28 cellular contexts compared by ENCODE assay signal in the genomic region with DNA sequence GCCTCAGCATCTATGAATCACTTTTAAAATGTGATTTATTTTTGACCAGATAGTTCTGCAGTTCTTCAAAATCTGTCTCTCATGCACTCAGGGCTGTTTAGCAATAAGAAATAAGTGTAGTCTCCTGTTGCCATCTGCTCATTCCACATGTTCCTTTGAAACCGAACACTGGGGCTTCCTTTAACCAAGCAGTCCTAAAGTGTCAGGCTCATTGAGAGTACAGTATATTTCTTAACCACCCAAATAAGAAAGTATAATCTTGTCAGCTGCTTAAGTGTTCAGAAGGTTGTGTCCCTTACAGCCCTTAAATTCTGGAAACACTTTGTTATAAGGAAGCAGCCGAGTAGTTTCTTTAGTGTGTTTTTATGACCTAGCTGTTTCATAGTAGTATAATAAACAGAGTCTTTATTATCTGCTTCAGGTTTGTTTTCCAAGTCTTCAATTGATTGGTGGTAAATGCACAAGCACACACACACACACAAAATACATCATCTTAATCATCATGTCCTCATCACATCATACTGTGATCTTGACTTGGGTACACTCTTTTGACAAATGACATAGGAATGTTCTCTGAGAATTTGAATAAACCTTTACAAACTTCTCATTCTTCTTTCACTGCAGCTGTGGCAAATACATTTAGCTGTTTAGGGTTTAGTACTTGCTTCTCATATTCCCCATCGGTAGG. TPM values are rescaled to one million over a fixed set of nuclear protein-coding genes. Genes with fewer than 3 reads are reported as not detected.
DNase-seq lines count a peak whose midpoint lies in the region; ATAC-seq, FAIRE-seq and TF ChIP-seq lines count a peak whose summit lies in the region.
"Had no signal": no experiment of that assay in that cellular context is flagged by ENCODE, and none has a peak within 500 bp of the region (broad histone marks: within the 10 kb centered on the region; RNA-seq: fewer than 3 reads in every experiment).

No MANE protein-coding gene starts in this region.

- no peaks in the 10 kb centered on the region for H3K9me3 ChIP-seq in small intestine (ENCODE audit: control insufficient read depth, low read depth)
- H3K9me3 ChIP-seq: body of pancreas, esophagus muscularis mucosa, uterus had no signal

- peak overlapping the region; percentile 96 for H3K27ac Mint-ChIP-seq in glutamatergic neuron (ENCODE audit: unreplicated experiment)
- H3K27ac Mint-ChIP-seq: activated naive CD8-positive, alpha-beta T cell treated with anti-CD3 and anti-CD28 coated beads, Interleukin-2, amount 10 ng/mL, durations not matched to agents 7 days and 5 days; naive thymus-derived CD4-positive, alpha-beta T cell had no signal

- H3K27me3 Mint-ChIP-seq in glutamatergic neuron (ENCODE audit: unreplicated experiment), result peaks cover 4% of the 10 kb centered on the region
- H3K27me3 Mint-ChIP-seq: activated naive CD8-positive, alpha-beta T cell treated with anti-CD3 and anti-CD28 coated beads, Interleukin-2, amount 10 ng/mL, durations not matched to agents 7 days and 5 days; CD8-positive, alpha-beta memory T cell; naive thymus-derived CD4-positive, alpha-beta T cell had no signal

- TF ChIP-seq CTCF in glutamatergic neuron (IDR thresholded peaks at IDR 0.05; ENCODE audit: partially characterized antibody, unreplicated experiment), result no peak

- peaks cover 47% of the 10 kb centered on the region for H3K4me1 Mint-ChIP-seq in glutamatergic neuron (ENCODE audit: low read depth, unreplicated experiment)

- intact Hi-C loops in Right ventricle myocardium superior (cut with DNase I) (no loop called here), cardiac septum (cut with DNase I) (no loop called here)

- H3K36me3 Mint-ChIP-seq in glutamatergic neuron (ENCODE audit: unreplicated experiment), result no peaks in the 10 kb centered on the region

- H3K9me3 Mint-ChIP-seq in glutamatergic neuron (ENCODE audit: unreplicated experiment), result peaks cover 5% of the 10 kb centered on the region
- H3K9me3 Mint-ChIP-seq: activated naive CD8-positive, alpha-beta T cell treated with anti-CD3 and anti-CD28 coated beads, Interleukin-2, amount 10 ng/mL, durations not matched to agents 7 days and 5 days; CD8-positive, alpha-beta memory T cell had no signal

- no peak for FAIRE-seq in small intestine (lab: Jason Lieb, UNC)
- FAIRE-seq: A204.1, HTR-8/SVneo had no signal

- H3K4me3 Mint-ChIP-seq in glutamatergic neuron (ENCODE audit: unreplicated experiment), result peak overlapping the region; percentile 78
- H3K4me3 Mint-ChIP-seq: activated naive CD8-positive, alpha-beta T cell treated with anti-CD3 and anti-CD28 coated beads, Interleukin-2, amount 10 ng/mL, durations not matched to agents 7 days and 5 days; naive thymus-derived CD4-positive, alpha-beta T cell had no signal

- WGBS in small intestine, 3 donors, result 17 to 46% (median 31%) methylated on average over 3 of the region's 3 CpGs

- H3K4me3 ChIP-seq in small intestine (ENCODE audit: low read depth in 1 of 2, low read length in 2 of 2), result no peak overlapping the region
- H3K4me3 ChIP-seq: body of pancreas, esophagus muscularis mucosa, uterus had no signal

- DNase-seq in Right ventricle myocardium superior (no peak), cardiac septum (ENCODE audit: low spot score) (no peak), astrocyte of the hippocampus (ENCODE audit: low read depth, low spot score) (peak; percentile 21), glutamatergic neuron (no peak), small intestine (peak; percentile 27), LoVo (ENCODE audit: low spot score) (no peak)
- DNase-seq: activated CD4-positive, alpha-beta T cell treated with anti-CD3 and anti-CD28 coated beads, Interleukin-2, amount 50 U/mL, for 4 hours; activated CD4-positive, CD25-positive, alpha-beta regulatory T cell; activated effector memory CD4-positive, alpha-beta T cell treated with Interleukin-2 at 50 U/mL for 16 hours; activated naive CD8-positive, alpha-beta T cell treated with anti-CD3 and anti-CD28 coated beads, Interleukin-2, amount 10 ng/mL, durations not matched to agents 7 days and 5 days; AML-193; body of pancreas; CD8-positive, alpha-beta memory T cell; effector memory CD4-positive, alpha-beta T cell; mesenchymal stem cell; naive thymus-derived CD4-positive, alpha-beta T cell; NCI-H1436 treated with DMSO at 0.1 percent for 48 hours; retina; stimulated activated CD4-positive, alpha-beta T cell treated with anti-CD3 and anti-CD28 coated beads, Interleukin-4, amount 100 ng/mL, for 24 hours; stimulated activated naive CD4-positive, alpha-beta T cell; T1000; uterus had no signal

- no peak overlapping the region for H3K27ac ChIP-seq in small intestine (ENCODE audit: low read depth in 1 of 2, low read length in 1 of 2)
- H3K27ac ChIP-seq: body of pancreas, esophagus muscularis mucosa, KMS-11, uterus had no signal

- H3K36me3 ChIP-seq in small intestine (ENCODE audit: control insufficient read depth in 2 of 2, insufficient read depth in 2 of 2, low read length in 2 of 2), result no peaks in the 10 kb centered on the region
- H3K36me3 ChIP-seq: uterus had no signal

- ATAC-seq in Right ventricle myocardium superior (ENCODE audit: poor library complexity) (peak; percentile 17), HG02588 (IDR thresholded peaks at IDR 0.05; ENCODE audit: unreplicated experiment) (no peak), HG03108 (IDR thresholded peaks at IDR 0.05; ENCODE audit: unreplicated experiment) (no peak)
- ATAC-seq: body of pancreas; naive thymus-derived CD4-positive, alpha-beta T cell had no signal

- no peaks in the 10 kb centered on the region for H3K4me1 ChIP-seq in small intestine (ENCODE audit: control insufficient read depth in 2 of 2, insufficient read depth in 1 of 2, low read depth in 1 of 2, low read length in 1 of 2)
- H3K4me1 ChIP-seq: uterus had no signal

- H3K27me3 ChIP-seq in small intestine (ENCODE audit: control insufficient read depth in 2 of 2, insufficient read depth in 2 of 2, low read length in 2 of 2), result no peaks in the 10 kb centered on the region
- H3K27me3 ChIP-seq: body of pancreas, esophagus muscularis mucosa, uterus had no signal

RNA-seq across cellular contexts. Expression of a gene that starts 10.4 kb away (rescaled TPM):
- total RNA-seq in Right ventricle myocardium superior (23.1 TPM), cardiac septum (28.0 TPM), glutamatergic neuron (ENCODE audit: unreplicated experiment) (41.8 TPM)
- polyA plus RNA-seq in small intestine, result 1 to 10 TPM; 3.1 to 5.4 (median 4.5) TPM

RNA-seq across cellular contexts. Expression of a gene that starts 23.2 kb away (rescaled TPM):
- total RNA-seq in Right ventricle myocardium superior (113 TPM), cardiac septum (68.3 TPM), glutamatergic neuron (ENCODE audit: unreplicated experiment) (66.7 TPM)
- 10 to 100 TPM; 62.2 to 74.7 (median 70.3) TPM for polyA plus RNA-seq in small intestine

Comparison
In these comparisons a context has a peak if more than half of its experiments do, and no peak if none do; other contexts are left out.
1. DNase-seq: peak in astrocyte of the hippocampus (single experiment) and small intestine (single experiment); none in Right ventricle myocardium superior (single experiment), cardiac septum (single experiment), glutamatergic neuron (single experiment) and LoVo (single experiment).